ENCODE assay signal across 13 cellular contexts in genomic region chr5:52786391-52786790, GRCh38. TPM values are rescaled to one million over a fixed set of nuclear protein-coding genes. Genes with fewer than 3 reads are reported as not detected.
DNase-seq lines count a peak whose midpoint lies in the region; ATAC-seq, FAIRE-seq and TF ChIP-seq lines count a peak whose summit lies in the region.
"Had no signal": no experiment of that assay in that cellular context is flagged by ENCODE, and none has a peak within 500 bp of the region (broad histone marks: within the 10 kb centered on the region; RNA-seq: fewer than 3 reads in every experiment).

No MANE protein-coding gene starts in this region.

- H3K79me2 ChIP-seq in keratinocyte (ENCODE audit: control insufficient read depth, insufficient read depth, low read length) = no peaks in the 10 kb centered on the region

- TF ChIP-seq CTCF in keratinocyte (optimal IDR thresholded peaks at IDR 0.05 in 1 of 3, IDR thresholded peaks at IDR 0.05 in 1 of 3, conservative IDR thresholded peaks at IDR 0.05 in 1 of 3; ENCODE audit: extremely low read depth in 1 of 3, insufficient read depth in 2 of 3, low read length in 3 of 3) (no peak), thoracic aorta (IDR thresholded peaks at IDR 0.05) (no peak)

- no peak for DNase-seq in activated naive CD4-positive, alpha-beta T cell (lab: John Stamatoyannopoulos, UW)
- no peak for DNase-seq in keratinocyte (ENCODE audit: low read depth, low spot score)
- no peak for DNase-seq in thoracic aorta (ENCODE audit: low spot score)
- no peak for DNase-seq in NCI-H128 (lab: John Stamatoyannopoulos, UW; ENCODE audit: unreplicated experiment)
- DNase-seq in amygdala (lab: John Stamatoyannopoulos, UW) = no peak
- DNase-seq: activated gamma-delta T cell, HCEC 1CT, NCI-H2107, NCI-H774 had no signal

- no peak for ATAC-seq in activated T-helper 17 cell treated with anti-CD3 and anti-CD28 coated beads, Interleukin-2, amount 50 U/mL, for 72 hours (replicated peaks)
- ATAC-seq in thoracic aorta (ENCODE audit: insufficient number of reproducible peaks, low FRiP score, low read depth) = no peak
- ATAC-seq in GM21576 (IDR thresholded peaks at IDR 0.05; ENCODE audit: unreplicated experiment) = no peak

- no peaks in the 10 kb centered on the region for H4K20me1 ChIP-seq in keratinocyte (ENCODE audit: control insufficient read depth, extremely low read depth, insufficient read depth, low read length)

- H3K36me3 Mint-ChIP-seq in activated naive CD4-positive, alpha-beta T cell treated with anti-CD3 and anti-CD28 coated beads, Interleukin-2, amount 50 U/mL, for 24 hours = peaks cover 3% of the 10 kb centered on the region
- H3K36me3 Mint-ChIP-seq in activated T-helper 17 cell treated with anti-CD3 and anti-CD28 coated beads, Interleukin-2, amount 50 U/mL, for 72 hours (ENCODE audit: low read depth) = no peaks in the 10 kb centered on the region
- H3K36me3 Mint-ChIP-seq: neural progenitor cell had no signal

- H3K4me3 ChIP-seq in keratinocyte (ENCODE audit: control insufficient read depth in 2 of 3, extremely low read depth in 1 of 3, insufficient read depth in 2 of 3, low read depth in 1 of 3, low read length in 3 of 3) (no peak overlapping the region), thoracic aorta (peak overlapping the region; percentile 87)

- peak overlapping the region; percentile 87 for H3K4me2 ChIP-seq in keratinocyte (ENCODE audit: control insufficient read depth, extremely low read depth, insufficient read depth, low read depth, low read length)

- H3K27me3 Mint-ChIP-seq in activated naive CD4-positive, alpha-beta T cell treated with anti-CD3 and anti-CD28 coated beads, Interleukin-2, amount 50 U/mL, for 24 hours = no peaks in the 10 kb centered on the region
- H3K27me3 Mint-ChIP-seq in activated T-helper 17 cell treated with anti-CD3 and anti-CD28 coated beads, Interleukin-2, amount 50 U/mL, for 72 hours = no peaks in the 10 kb centered on the region

- H3K36me3 ChIP-seq in keratinocyte (ENCODE audit: control insufficient read depth in 2 of 2, extremely low read depth in 1 of 2, insufficient read depth in 2 of 2, low read length in 2 of 2) (no peaks in the 10 kb centered on the region), thoracic aorta (no peaks in the 10 kb centered on the region)
- H3K36me3 ChIP-seq: neural progenitor cell had no signal

- no peaks in the 10 kb centered on the region for H3K27me3 ChIP-seq in keratinocyte (ENCODE audit: control insufficient read depth, extremely low read depth, insufficient read depth, low read length)
- no peaks in the 10 kb centered on the region for H3K27me3 ChIP-seq in thoracic aorta (replicated peaks; ENCODE audit: insufficient read depth)

- H3K27ac Mint-ChIP-seq in activated naive CD4-positive, alpha-beta T cell treated with anti-CD3 and anti-CD28 coated beads, Interleukin-2, amount 50 U/mL, for 24 hours = no peak overlapping the region
- H3K27ac Mint-ChIP-seq in activated T-helper 17 cell treated with anti-CD3 and anti-CD28 coated beads, Interleukin-2, amount 50 U/mL, for 72 hours = no peak overlapping the region
- H3K27ac Mint-ChIP-seq: neural progenitor cell had no signal

- no peak overlapping the region for H3K9ac ChIP-seq in keratinocyte (ENCODE audit: control insufficient read depth, extremely low read depth, insufficient read depth, low read length)
- H3K9ac ChIP-seq: neural progenitor cell had no signal

- H3K4me1 ChIP-seq in keratinocyte (ENCODE audit: control insufficient read depth, extremely low read depth, insufficient read depth, low read length) (peaks cover 15% of the 10 kb centered on the region), thoracic aorta (ENCODE audit: control insufficient read depth in 1 of 2, low read depth in 2 of 2) (peaks cover 6 to 40% of the 10 kb centered on the region in 2 donors)
- H3K4me1 ChIP-seq: neural progenitor cell had no signal

- H3K9me1 ChIP-seq in keratinocyte (ENCODE audit: control insufficient read depth, extremely low read depth, insufficient read depth, low read length) = no peaks in the 10 kb centered on the region

- H3K27ac ChIP-seq in keratinocyte (ENCODE audit: control insufficient read depth, insufficient read depth, low read length) (no peak overlapping the region), thoracic aorta (peak overlapping the region; percentile 94 to 95)
- H3K27ac ChIP-seq: neural progenitor cell had no signal

- H3K4me1 Mint-ChIP-seq in activated naive CD4-positive, alpha-beta T cell treated with anti-CD3 and anti-CD28 coated beads, Interleukin-2, amount 50 U/mL, for 24 hours = peaks cover 45% of the 10 kb centered on the region
- H3K4me1 Mint-ChIP-seq in activated T-helper 17 cell treated with anti-CD3 and anti-CD28 coated beads, Interleukin-2, amount 50 U/mL, for 72 hours = peaks cover 28% of the 10 kb centered on the region
- H3K4me1 Mint-ChIP-seq: neural progenitor cell had no signal

- H3K4me3 Mint-ChIP-seq in activated naive CD4-positive, alpha-beta T cell treated with anti-CD3 and anti-CD28 coated beads, Interleukin-2, amount 50 U/mL, for 24 hours = peak overlapping the region; percentile 27
- H3K4me3 Mint-ChIP-seq in activated T-helper 17 cell treated with anti-CD3 and anti-CD28 coated beads, Interleukin-2, amount 50 U/mL, for 72 hours = peak overlapping the region; percentile 87

- H2AFZ ChIP-seq in keratinocyte (ENCODE audit: control insufficient read depth, low read length) = no peak overlapping the region
- H2AFZ ChIP-seq: neural progenitor cell had no signal

- no peak for FAIRE-seq in keratinocyte (lab: Jason Lieb, UNC)

- dilution Hi-C loops in keratinocyte (cut with MboI; ENCODE audit: extremely low pct_ligation_motif_present, low sequenced_read_pairs) = no loop called here

- no peaks in the 10 kb centered on the region for H3K9me3 Mint-ChIP-seq in activated naive CD4-positive, alpha-beta T cell treated with anti-CD3 and anti-CD28 coated beads, Interleukin-2, amount 50 U/mL, for 24 hours
- no peaks in the 10 kb centered on the region for H3K9me3 Mint-ChIP-seq in activated T-helper 17 cell treated with anti-CD3 and anti-CD28 coated beads, Interleukin-2, amount 50 U/mL, for 72 hours

- H3K9me3 ChIP-seq in keratinocyte (ENCODE audit: control insufficient read depth, low read depth, low read length) (no peaks in the 10 kb centered on the region), thoracic aorta (no peaks in the 10 kb centered on the region)

RNA-seq across cellular contexts. Expression of gene ITGA1, which starts 1.3 kb away (rescaled TPM):
- total RNA-seq in activated T-helper 17 cell treated with anti-CD3 and anti-CD28 coated beads, Interleukin-2, amount 50 U/mL, for 72 hours = 10 to 100 TPM in 1 of 2 donors, 1 to 10 TPM in 1; 3.1 to 14.9 TPM
- polyA plus RNA-seq in keratinocyte = 0.48 to 1.4 TPM (median 1.2 TPM) in 3 replicates
- 0.20 TPM for polyA plus RNA-seq in keratinocyte (2011; ENCODE audit: low read depth)
- 0.30 and 0.40 TPM in 2 replicates for polyA plus RNA-seq in keratinocyte (2011; cell fraction: cytosol; rRNA removed)
- 0.89 and 1.5 TPM in 2 replicates for polyA plus RNA-seq in keratinocyte (2011; cell fraction: nucleus; rRNA removed)
- 1.1 and 1.3 TPM in 2 replicates for polyA plus RNA-seq in keratinocyte (2012; ENCODE audit: low replicate concordance)
- 0.07 to 2.8 TPM (median 1.1 TPM) in 3 replicates for polyA minus RNA-seq in keratinocyte
- polyA minus RNA-seq in keratinocyte (2011; cell fraction: cytosol; rRNA and poly(A)+ RNA removed) = 0.19 TPM
- 1.6 and 3.3 TPM in 2 replicates for polyA minus RNA-seq in keratinocyte (2011; cell fraction: nucleus; rRNA and poly(A)+ RNA removed)
- 100 to 1,000 TPM; 125 to 169 TPM for total RNA-seq in thoracic aorta

RNA-seq across cellular contexts. Expression of gene PELO, which starts 1.3 kb away (rescaled TPM):
- total RNA-seq in activated T-helper 17 cell treated with anti-CD3 and anti-CD28 coated beads, Interleukin-2, amount 50 U/mL, for 72 hours = 10 to 100 TPM; 22.9 to 35.0 TPM
- 9.9 to 11.2 TPM (median 10.6 TPM) in 3 replicates for polyA plus RNA-seq in keratinocyte
- 27.6 TPM for polyA plus RNA-seq in keratinocyte (2011; ENCODE audit: low read depth)
- 8.2 and 8.9 TPM in 2 replicates for polyA plus RNA-seq in keratinocyte (2011; cell fraction: cytosol; rRNA removed)
- 10.1 and 11.4 TPM in 2 replicates for polyA plus RNA-seq in keratinocyte (2011; cell fraction: nucleus; rRNA removed)
- polyA plus RNA-seq in keratinocyte (2012; ENCODE audit: low replicate concordance) = 9.1 and 10.1 TPM in 2 replicates
- 8.8 to 11.1 TPM (median 9.5 TPM) in 3 replicates for polyA minus RNA-seq in keratinocyte
- 11.9 TPM for polyA minus RNA-seq in keratinocyte (2011; cell fraction: cytosol; rRNA and poly(A)+ RNA removed)
- polyA minus RNA-seq in keratinocyte (2011; cell fraction: nucleus; rRNA and poly(A)+ RNA removed) = 10.0 and 13.3 TPM in 2 replicates
- 10 to 100 TPM; 28.8 to 44.7 TPM for total RNA-seq in thoracic aorta

Comparison
In these comparisons a context has a peak if more than half of its experiments do, and no peak if none do; other contexts are left out.
1. RNA of gene ITGA1, which starts 1.3 kb away (total RNA-seq): 125 to 169 TPM in thoracic aorta; 3.1 to 14.9 TPM in activated T-helper 17 cell treated with anti-CD3 and anti-CD28 coated beads, Interleukin-2, amount 50 U/mL, for 72 hours; every median in the first group is over 4 times any median in the second.